ENCODE assay signal across 1 cellular context in the genomic region with DNA sequence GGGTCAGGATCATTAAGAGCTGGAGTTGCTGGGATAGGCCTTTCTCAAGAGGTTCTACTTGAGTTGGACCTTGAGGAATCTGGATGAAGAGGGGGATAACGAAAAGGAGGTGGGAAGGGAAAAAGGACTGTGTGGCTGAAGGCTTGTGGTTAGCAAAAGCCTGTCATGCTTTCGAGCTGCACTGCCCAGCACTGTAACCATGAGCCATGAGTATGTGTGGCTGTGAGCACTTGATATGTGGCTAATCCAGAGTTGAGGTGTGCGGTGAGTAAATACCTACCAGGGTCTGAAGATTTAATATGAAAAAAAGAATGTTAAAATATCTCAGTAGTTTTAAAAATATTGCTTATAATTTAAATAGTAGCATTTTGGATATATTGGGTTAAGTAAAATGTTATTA.
TF ChIP-seq lines count a peak whose summit lies in the region.

No MANE protein-coding gene starts in this region.

TF ChIP-seq in IMR-90, 13 proteins besides CTCF, POLR2A, EP300 and RAD21:
- TF ChIP-seq RCOR1 (IDR thresholded peaks at IDR 0.05; ENCODE audit: insufficient replicate concordance, low read length) (no peak), FOS (IDR thresholded peaks at IDR 0.05; ENCODE audit: low read depth, low read length) (no peak), SMC3 (IDR thresholded peaks at IDR 0.05; ENCODE audit: low read depth, low read length) (no peak), CHD1 (IDR thresholded peaks at IDR 0.05; ENCODE audit: low read depth, low read length) (no peak)
